In the genomic region with DNA sequence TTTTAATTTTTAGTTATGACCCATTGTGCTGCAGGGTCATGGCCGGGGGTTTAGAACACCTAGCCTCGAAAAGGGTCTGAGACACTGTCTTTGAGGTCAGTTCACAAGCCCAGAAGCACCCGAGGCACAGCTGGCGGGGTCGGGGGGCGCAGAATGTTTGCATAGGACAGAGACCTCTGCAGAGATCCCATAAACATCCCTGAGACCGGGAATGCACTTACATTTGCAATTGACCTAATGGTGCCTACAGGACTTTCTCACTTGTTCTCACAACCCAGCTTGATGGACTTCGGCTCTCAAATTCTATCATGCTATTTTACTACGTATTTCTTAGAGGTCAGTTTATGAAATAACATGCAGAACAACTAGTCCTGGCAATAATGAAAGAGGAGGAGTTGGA, we compare ENCODE assay signal across 26 cellular contexts. TPM values are rescaled to one million over a fixed set of nuclear protein-coding genes. Genes with fewer than 3 reads are reported as not detected.
DNase-seq lines count a peak whose midpoint lies in the region; ATAC-seq and TF ChIP-seq lines count a peak whose summit lies in the region.
"Had no signal": no experiment of that assay in that cellular context is flagged by ENCODE, and none has a peak within 500 bp of the region (broad histone marks: within the 10 kb centered on the region; RNA-seq: fewer than 3 reads in every experiment).

No MANE protein-coding gene starts in this region.

- no peak overlapping the region for H2AK5ac ChIP-seq in neuronal stem cell (ENCODE audit: low read depth, low read length)

- POLR2A ChIA-PET in MCF 10A (lab: Yijun Ruan, JAX), result no interaction called here

- CTCF ChIA-PET in MCF 10A (lab: Yijun Ruan, JAX), result no interaction called here

- H2BK120ac ChIP-seq in neuronal stem cell (ENCODE audit: low read depth, low read length), result no peak overlapping the region

- BruUV-seq in MCF 10A (replicated peaks; lab: Mats Ljungman, UMichigan), result no TSS peak

- H3K14ac ChIP-seq in neuronal stem cell (ENCODE audit: low read length), result no peak overlapping the region

- WGBS in neuronal stem cell (ENCODE audit: extremely low coverage in 2 of 2, insufficient read length in 2 of 2, insufficient replicate concordance in 1 of 2), 2 donors, result no CpG with 5 or more reads among the region's 9 CpGs

- TF ChIP-seq CTCF in breast epithelium (IDR thresholded peaks at IDR 0.05) (no peak), MCF 10A (IDR thresholded peaks at IDR 0.05; ENCODE audit: unreplicated experiment) (no peak), coronary artery (IDR thresholded peaks at IDR 0.05) (no peak), omental fat pad (IDR thresholded peaks at IDR 0.05) (no peak)

- no peak overlapping the region for H3K9ac ChIP-seq in neuronal stem cell (ENCODE audit: low read depth, low read length, poor library complexity)

- H3K9me3 ChIP-seq in breast epithelium, result no peaks in the 10 kb centered on the region
- peaks cover 0 to 2% of the 10 kb centered on the region in 2 donors for H3K9me3 ChIP-seq in neuronal stem cell (replicated peaks in 1 of 2; ENCODE audit: control insufficient read depth in 2 of 2, insufficient read depth in 1 of 2, low read depth in 1 of 2, low read length in 2 of 2)
- H3K9me3 ChIP-seq: HAP-1 had no signal

- ATAC-seq in HG03159 (IDR thresholded peaks at IDR 0.05; ENCODE audit: unreplicated experiment) (no peak), omental fat pad (ENCODE audit: low FRiP score) (no peak)
- ATAC-seq: activated CD4-positive, CD25-positive, alpha-beta regulatory T cell treated with anti-CD3 and anti-CD28 coated beads, Interleukin-2, amount 50 U/mL, for 24 hours; stimulated activated effector memory CD8-positive, alpha-beta T cell treated with anti-CD3 and anti-CD28 coated beads, Interleukin-12 subunit alpha, Interleukin-12 subunit beta, amount 100 ng/mL, for 72 hours had no signal

- no peak overlapping the region for H4K8ac ChIP-seq in neuronal stem cell (ENCODE audit: low read depth, low read length)

- H3K23ac ChIP-seq in neuronal stem cell (ENCODE audit: low read depth, low read length, poor library complexity), result no peak overlapping the region

- H2BK5ac ChIP-seq in neuronal stem cell (ENCODE audit: low read length), result no peak overlapping the region

- H3K27ac ChIP-seq in breast epithelium (peak overlapping the region; percentile 92 to 96), coronary artery (peak overlapping the region; percentile 90 to 91), neuronal stem cell (replicated peaks; ENCODE audit: low read length) (no peak overlapping the region), temporal lobe (ENCODE audit: low read depth, low read length) (peak overlapping the region; percentile 48)
- H3K27ac ChIP-seq: epithelial cell of prostate, SK-N-MC had no signal

- no peak overlapping the region for H2BK15ac ChIP-seq in neuronal stem cell (ENCODE audit: low read length)

- H3K79me1 ChIP-seq in neuronal stem cell (ENCODE audit: low read depth, low read length), result no peaks in the 10 kb centered on the region

- no peak overlapping the region for H3K4ac ChIP-seq in neuronal stem cell (ENCODE audit: low read length)

- no peak overlapping the region for H4K91ac ChIP-seq in neuronal stem cell (ENCODE audit: low read depth, low read length, poor library complexity)

- H2AFZ ChIP-seq in neuronal stem cell (ENCODE audit: low read length), result peak overlapping the region; percentile 80

- H3K36me3 ChIP-seq in breast epithelium, result no peaks in the 10 kb centered on the region
- H3K36me3 ChIP-seq in neuronal stem cell (replicated peaks in 1 of 2; ENCODE audit: control insufficient read depth in 2 of 2, insufficient read depth in 2 of 2, low read length in 2 of 2), result no peaks in the 10 kb centered on the region
- H3K36me3 ChIP-seq: HAP-1, tibial nerve had no signal

- no peak overlapping the region for H3K4me3 Mint-ChIP-seq in MCF 10A (ENCODE audit: unreplicated experiment)
- H3K4me3 Mint-ChIP-seq: activated CD4-positive, alpha-beta memory T cell treated with anti-CD3 and anti-CD28 coated beads for 36 hours; activated naive CD8-positive, alpha-beta T cell treated with anti-CD3 and anti-CD28 coated beads for 36 hours; CD4-positive, alpha-beta T cell; stimulated activated effector memory CD8-positive, alpha-beta T cell treated with anti-CD3 and anti-CD28 coated beads, Interleukin-12 subunit alpha, Interleukin-12 subunit beta, amount 100 ng/mL, for 72 hours; T-helper 1 cell treated with Interleukin-12 subunit alpha and Interleukin-12 subunit beta and Interleukin-4 antibody, amounts not matched to agents 30 μg/mL and 1 μg/mL, for 36 hours had no signal

- intact Hi-C loops in breast epithelium (cut with DNase I; ENCODE audit: low total_unique reads) (no loop called here), MCF 10A (cut with micrococcal nuclease) (no loop called here)

- no peak for TF ChIP-seq POLR2A in breast epithelium (IDR thresholded peaks at IDR 0.05)

- H3K27me3 ChIP-seq in breast epithelium (no peaks in the 10 kb centered on the region), neuronal stem cell (ENCODE audit: control insufficient read depth in 3 of 3, insufficient read depth in 3 of 3, low read depth in 1 of 3, low read length in 3 of 3) (peaks cover 0 to 14% (median 0%) of the 10 kb centered on the region in 3 experiments)
- H3K27me3 ChIP-seq: tibial nerve had no signal

- H3K18ac ChIP-seq in neuronal stem cell (ENCODE audit: low read length), result no peak overlapping the region

- DNase-seq in breast epithelium (ENCODE audit: low spot score in 2 of 2), result no peak
- no peak for DNase-seq in MCF 10A (ENCODE audit: unreplicated experiment)
- DNase-seq in coronary artery (ENCODE audit: low spot score), result no peak
- no peak for DNase-seq in neuronal stem cell (ENCODE audit: low spot score)
- DNase-seq in activated CD4-positive, alpha-beta T cell treated with anti-CD3 and anti-CD28 coated beads, Interleukin-2, amount 50 U/mL, for 48 hours, result no peak
- DNase-seq in omental fat pad (ENCODE audit: low spot score), result no peak
- DNase-seq: activated CD4-positive, alpha-beta memory T cell treated with anti-CD3 and anti-CD28 coated beads for 36 hours; activated naive CD8-positive, alpha-beta T cell treated with anti-CD3 and anti-CD28 coated beads for 36 hours; CD4-positive, alpha-beta T cell; effector CD8-positive, alpha-beta T cell; kidney glomerular epithelial cell; NCI-H146; NCI-H2107; NCI-H446; NCI-H82; RPMI8226; stimulated activated CD4-positive, alpha-beta T cell treated with anti-CD3 and anti-CD28 coated beads, Interleukin-4, amount 100 ng/mL, for 24 hours had no signal

- H3K4me3 ChIP-seq in breast epithelium (peak overlapping the region in 1 of 3 donors; percentile 61), coronary artery (peak overlapping the region; percentile 61), neuronal stem cell (ENCODE audit: low read length in 2 of 2) (no peak overlapping the region)
- H3K4me3 ChIP-seq: HAP-1, SK-N-MC had no signal

- no peak overlapping the region for H3K4me2 ChIP-seq in neuronal stem cell (ENCODE audit: insufficient read depth, low read length, poor library complexity, severe bottlenecking)

- no peak overlapping the region for H2BK12ac ChIP-seq in neuronal stem cell (ENCODE audit: low read length)

- H3K4me1 ChIP-seq in breast epithelium, result peaks cover 0 to 32% of the 10 kb centered on the region in 2 donors
- peaks cover 3 to 7% of the 10 kb centered on the region in 2 donors for H3K4me1 ChIP-seq in neuronal stem cell (ENCODE audit: control insufficient read depth in 2 of 2, insufficient read depth in 1 of 2, low read depth in 1 of 2, low read length in 2 of 2)
- H3K4me1 ChIP-seq: HAP-1 had no signal

- no peak overlapping the region for H3K27ac Mint-ChIP-seq in MCF 10A (ENCODE audit: low read depth, unreplicated experiment)
- H3K27ac Mint-ChIP-seq: activated CD4-positive, alpha-beta memory T cell treated with anti-CD3 and anti-CD28 coated beads for 36 hours; activated naive CD8-positive, alpha-beta T cell treated with anti-CD3 and anti-CD28 coated beads for 36 hours; CD4-positive, alpha-beta T cell; stimulated activated effector memory CD8-positive, alpha-beta T cell treated with anti-CD3 and anti-CD28 coated beads, Interleukin-12 subunit alpha, Interleukin-12 subunit beta, amount 100 ng/mL, for 72 hours; T-helper 1 cell treated with Interleukin-12 subunit alpha and Interleukin-12 subunit beta and Interleukin-4 antibody, amounts not matched to agents 30 μg/mL and 1 μg/mL, for 36 hours had no signal

- H3K9me3 Mint-ChIP-seq in MCF 10A (ENCODE audit: unreplicated experiment), result peaks cover 8% of the 10 kb centered on the region

- H3K4me1 Mint-ChIP-seq in MCF 10A (ENCODE audit: insufficient read depth, unreplicated experiment), result no peaks in the 10 kb centered on the region
- H3K4me1 Mint-ChIP-seq: activated naive CD8-positive, alpha-beta T cell treated with anti-CD3 and anti-CD28 coated beads for 36 hours; stimulated activated effector memory CD8-positive, alpha-beta T cell treated with anti-CD3 and anti-CD28 coated beads, Interleukin-12 subunit alpha, Interleukin-12 subunit beta, amount 100 ng/mL, for 72 hours had no signal

- H3K27me3 Mint-ChIP-seq in MCF 10A (ENCODE audit: insufficient read depth, unreplicated experiment), result no peaks in the 10 kb centered on the region

- no peaks in the 10 kb centered on the region for H3K36me3 Mint-ChIP-seq in MCF 10A (ENCODE audit: insufficient read depth, unreplicated experiment)
- H3K36me3 Mint-ChIP-seq: activated naive CD8-positive, alpha-beta T cell treated with anti-CD3 and anti-CD28 coated beads for 36 hours; stimulated activated effector memory CD8-positive, alpha-beta T cell treated with anti-CD3 and anti-CD28 coated beads, Interleukin-12 subunit alpha, Interleukin-12 subunit beta, amount 100 ng/mL, for 72 hours had no signal

RNA-seq across cellular contexts. Expression of gene FOXC1, which starts 33.5 kb away (rescaled TPM):
- total RNA-seq in breast epithelium (10 to 100 TPM in 1 of 3 donors, 1 to 10 TPM in 2; 3.7 to 13.2 (median 7.5) TPM), MCF 10A (2022) (16.7 and 16.8 TPM in 2 replicates), temporal lobe (6.9 TPM), omental fat pad (10 to 100 TPM in 1 of 4 donors, 1 to 10 TPM in 3; 3.8 to 10.1 (median 6.7) TPM)
- polyA plus RNA-seq in neuronal stem cell (2013, experiment 1 of 2), result 0.52 TPM
- 0.53 TPM for polyA plus RNA-seq in neuronal stem cell (2013, experiment 2 of 2)
- total RNA-seq: activated naive CD8-positive, alpha-beta T cell treated with anti-CD3 and anti-CD28 coated beads for 36 hours; CD4-positive, alpha-beta T cell had no signal
